In the genomic region with DNA sequence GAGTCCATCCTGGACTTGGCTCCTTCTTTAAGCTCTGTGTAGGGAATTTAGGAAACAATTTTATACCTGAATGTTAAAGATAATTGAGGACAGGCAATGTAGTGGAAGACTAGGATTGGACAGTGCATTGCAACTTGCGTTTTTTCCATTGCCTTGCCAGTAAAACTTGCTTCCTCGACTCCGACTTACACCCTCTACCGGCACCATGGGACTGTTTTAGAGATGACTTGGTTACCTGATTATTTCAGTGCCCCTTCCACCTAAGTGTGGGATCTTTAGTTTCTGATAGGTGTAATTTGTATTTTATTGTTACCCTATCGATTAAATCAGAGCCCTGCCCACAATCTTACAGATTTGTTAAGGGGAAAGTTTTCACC, we compare ENCODE assay signal across 8 cellular contexts. TPM values are rescaled to one million over a fixed set of nuclear protein-coding genes. Genes with fewer than 3 reads are reported as not detected.
DNase-seq lines count a peak whose midpoint lies in the region; ATAC-seq and TF ChIP-seq lines count a peak whose summit lies in the region.

No MANE protein-coding gene starts in this region.

- intact Hi-C loops in PC-9 (cut with micrococcal nuclease; ENCODE audit: unreplicated experiment), result loop anchor here (2.0 to 5.0 kb wide), 3 partner anchors 25 to 57 kb away; no protein-coding TSS in a partner anchor

- H3K79me2 ChIP-seq in PC-9 (ENCODE audit: low read depth), result peaks cover 57% of the 10 kb centered on the region

- no peaks in the 10 kb centered on the region; the same call in 1 of the 2 replicates for H4K20me1 ChIP-seq in PC-9 (ENCODE audit: insufficient read depth)

- no peaks in the 10 kb centered on the region for H3K27me3 Mint-ChIP-seq in effector memory CD8-positive, alpha-beta T cell
- H3K27me3 Mint-ChIP-seq in nephron progenitor cell (ENCODE audit: low read depth, poor library complexity), result no peaks in the 10 kb centered on the region

- peak overlapping the region; percentile 79 for H3K4me2 ChIP-seq in PC-9

- peaks cover 40% of the 10 kb centered on the region for H3K4me1 ChIP-seq in PC-9 (replicated peaks; ENCODE audit: insufficient read depth)

- ATAC-seq in effector memory CD8-positive, alpha-beta T cell (replicated peaks), result no peak
- ATAC-seq in HG03520 (IDR thresholded peaks at IDR 0.05; ENCODE audit: unreplicated experiment) (no peak), HG03565 (IDR thresholded peaks at IDR 0.05; ENCODE audit: unreplicated experiment) (no peak)

- no peaks in the 10 kb centered on the region for H3K27me3 ChIP-seq in PC-9 (ENCODE audit: insufficient read depth, low read depth)

- BruUV-seq in PC-9 (replicated peaks; lab: Mats Ljungman, UMichigan), result no TSS peak

- H2AFZ ChIP-seq in PC-9, result no peak overlapping the region

- H3F3A ChIP-seq in PC-9 (ENCODE audit: insufficient read depth, low read depth), result peaks cover 23% of the 10 kb centered on the region

- no peaks in the 10 kb centered on the region for H3K9me3 Mint-ChIP-seq in effector memory CD8-positive, alpha-beta T cell
- H3K9me3 Mint-ChIP-seq in nephron progenitor cell, result peaks cover 47% of the 10 kb centered on the region

- peak overlapping the region; percentile 83 to 91 for H3K27ac Mint-ChIP-seq in effector memory CD8-positive, alpha-beta T cell
- H3K27ac Mint-ChIP-seq in nephron progenitor cell, result no peak overlapping the region

- H3K36me3 ChIP-seq in PC-9 (ENCODE audit: low read depth), result 0 out of 2 replicates have a peak, but pooled peaks cover 6% of the 10 kb centered on the region

- H3K4me3 Mint-ChIP-seq in effector memory CD8-positive, alpha-beta T cell, result peak overlapping the region; percentile 86 to 89
- peak overlapping the region; percentile 98 for H3K4me3 Mint-ChIP-seq in nephron progenitor cell

- TF ChIP-seq CTCF in AG10803 (conservative IDR thresholded peaks at IDR 0.05; ENCODE audit: low read length), result peak; percentile 46
- TF ChIP-seq CTCF in GM10248 (IDR thresholded peaks at IDR 0.05; ENCODE audit: control extremely low read depth, extremely low read depth, low read depth, missing control alignments), result peak; percentile 17
- no peak for TF ChIP-seq CTCF in PC-9 (conservative IDR thresholded peaks at IDR 0.05)
- no peak for TF ChIP-seq CTCF in nephron progenitor cell (IDR thresholded peaks at IDR 0.05)

- H3K4me1 Mint-ChIP-seq in effector memory CD8-positive, alpha-beta T cell (ENCODE audit: low read depth in 2 of 2), result peaks cover 4 to 23% of the 10 kb centered on the region in 2 donors
- H3K4me1 Mint-ChIP-seq in nephron progenitor cell, result peaks cover 21% of the 10 kb centered on the region

- no peak overlapping the region for H3K27ac ChIP-seq in PC-9

- POLR2A ChIA-PET in GM10248 (lab: Yijun Ruan, JAX) (interaction anchor here (0.7 kb wide), 1 partner anchor 462 kb away, joined by 3 read pairs; a partner anchor contains a TSS), PC-9 (lab: Charles Lee; ENCODE audit: unreplicated experiment) (no interaction called here)

- H3K36me3 Mint-ChIP-seq in effector memory CD8-positive, alpha-beta T cell (ENCODE audit: insufficient read depth), result peaks cover 9% of the 10 kb centered on the region
- peaks cover 19% of the 10 kb centered on the region for H3K36me3 Mint-ChIP-seq in nephron progenitor cell (ENCODE audit: low read depth)

- CTCF ChIA-PET in GM10248 (lab: Yijun Ruan, JAX) (interaction anchor here (1.3 to 4.4 kb wide), 5 partner anchors 25 to 147 kb away, joined by 4 to 19 read pairs (median 7); a partner anchor contains a TSS), PC-9 (lab: Charles Lee) (interaction anchor here (1.2 kb wide), 1 partner anchor 58 kb away, joined by 3 read pairs; no protein-coding TSS in a partner anchor)

- no peaks in the 10 kb centered on the region for H3K9me2 ChIP-seq in PC-9 (ENCODE audit: insufficient read depth)

- H3K9me3 ChIP-seq in PC-9 (ENCODE audit: insufficient read depth, low read depth), result no peaks in the 10 kb centered on the region

- DNase-seq in AG10803 (ENCODE audit: low read depth) (peak; percentile 37), GM10248 (ENCODE audit: extremely low spot score) (no peak), PC-9 (no peak), nephron progenitor cell (no peak), mucosa of gallbladder (ENCODE audit: low spot score) (no peak)
- DNase-seq in effector memory CD8-positive, alpha-beta T cell, result peak in 1 of 3 experiments; percentile 1

- H3K4me3 ChIP-seq in AG10803 (ENCODE audit: low read length), result peak overlapping the region; percentile 78
- peak overlapping the region; percentile 74 for H3K4me3 ChIP-seq in PC-9

RNA-seq across cellular contexts. Expression of a gene that starts 1.2 kb away (rescaled TPM):
- total RNA-seq in PC-9 (2021), result 67.4 and 67.9 TPM in 2 replicates
- total RNA-seq in mucosa of gallbladder, result 19.0 TPM

Comparison
In these comparisons a context has a peak if more than half of its experiments do, and no peak if none do; other contexts are left out.
1. CTCF ChIP-seq: peak in AG10803 (single experiment) and GM10248 (single experiment); none in PC-9 (single experiment) and nephron progenitor cell (single experiment).